Comparison of ENCODE assay signal across 10 cellular contexts in the genomic region with DNA sequence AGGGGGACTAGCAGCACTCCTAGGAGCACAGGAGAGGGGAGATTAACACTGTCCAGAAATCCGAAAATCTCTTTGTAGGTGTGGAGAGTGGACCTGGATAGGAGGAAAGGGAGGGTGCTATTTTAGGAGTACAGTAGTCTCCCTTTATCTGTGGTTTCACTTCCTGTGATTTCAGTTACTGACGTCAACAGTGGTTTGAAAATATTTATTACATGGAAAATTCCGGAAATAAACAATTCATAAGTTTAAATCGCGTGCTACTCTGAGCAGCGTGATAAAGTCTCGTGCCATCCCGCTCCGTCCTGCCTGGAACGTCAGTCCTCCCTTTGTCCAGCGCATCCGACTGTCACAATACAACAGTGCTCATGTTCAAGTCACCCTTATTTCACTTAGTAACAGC. TPM values are rescaled to one million over a fixed set of nuclear protein-coding genes. Genes with fewer than 3 reads are reported as not detected.
A peak's percentile ranks its signal among the peaks of the same experiment; 100 is the strongest.
DNase-seq lines count a peak whose midpoint lies in the region; ATAC-seq, FAIRE-seq and TF ChIP-seq lines count a peak whose summit lies in the region.
"Had no signal": no experiment of that assay in that cellular context is flagged by ENCODE, and none has a peak within 500 bp of the region (broad histone marks: within the 10 kb centered on the region; RNA-seq: fewer than 3 reads in every experiment).

No MANE protein-coding gene starts in this region.

- no peaks in the 10 kb centered on the region for H3K79me1 ChIP-seq in mesenchymal stem cell (replicated peaks; ENCODE audit: low read length, poor library complexity, severe bottlenecking)

- peak overlapping the region in 1 of 2 experiments; percentile 91 for H2BK12ac ChIP-seq in mesenchymal stem cell (ENCODE audit: low read length in 2 of 2)

- no peak overlapping the region for H3K27ac ChIP-seq in CD4-positive, CD25-positive, alpha-beta regulatory T cell (ENCODE audit: insufficient read depth, low read length, poor library complexity, severe bottlenecking)
- H3K27ac ChIP-seq in astrocyte (ENCODE audit: low read depth, low read length) (no peak overlapping the region), mesenchymal stem cell (ENCODE audit: low read length, poor library complexity, severe bottlenecking) (no peak overlapping the region)
- H3K27ac ChIP-seq: prostate gland had no signal

- H3K9ac ChIP-seq in astrocyte (ENCODE audit: low read length) (no peak overlapping the region), mesenchymal stem cell (ENCODE audit: low read length) (peak overlapping the region; percentile 41)

- H3K36me3 ChIP-seq in CD4-positive, CD25-positive, alpha-beta regulatory T cell (ENCODE audit: control insufficient read depth, insufficient read depth, low read length), result no peaks in the 10 kb centered on the region
- H3K36me3 ChIP-seq in astrocyte (ENCODE audit: insufficient read depth, low read length), result no peaks in the 10 kb centered on the region
- H3K36me3 ChIP-seq in mesenchymal stem cell (ENCODE audit: control insufficient read depth in 1 of 2, insufficient read depth in 2 of 2, low read depth in 1 of 2, low read length in 2 of 2), result no peaks in the 10 kb centered on the region
- H3K36me3 ChIP-seq: prostate gland had no signal

- WGBS in mesenchymal stem cell, result 85% methylated on average over 12 of the region's 12 CpGs

- no peak overlapping the region for H3K14ac ChIP-seq in mesenchymal stem cell (ENCODE audit: low read length in 2 of 2)

- TF ChIP-seq CTCF in astrocyte (IDR thresholded peaks at IDR 0.05; ENCODE audit: insufficient read depth, low read depth, low read length), result no peak

- peaks cover 17% of the 10 kb centered on the region for H3K36me3 Mint-ChIP-seq in CD4-positive, CD25-positive, alpha-beta regulatory T cell
- H3K36me3 Mint-ChIP-seq in astrocyte (ENCODE audit: low read depth, unreplicated experiment), result no peaks in the 10 kb centered on the region

- H3K79me2 ChIP-seq in astrocyte (ENCODE audit: insufficient read depth, low read length), result no peaks in the 10 kb centered on the region

- peak overlapping the region in 1 of 4 donors; percentile 11 for H3K4me3 Mint-ChIP-seq in CD4-positive, CD25-positive, alpha-beta regulatory T cell
- H3K4me3 Mint-ChIP-seq in astrocyte (ENCODE audit: unreplicated experiment), result no peak overlapping the region
- H3K4me3 Mint-ChIP-seq: activated naive CD8-positive, alpha-beta T cell treated with anti-CD3 and anti-CD28 coated beads, Interleukin-2, amount 10 ng/mL, durations not matched to agents 7 days and 5 days had no signal

- no peaks in the 10 kb centered on the region for H3K4me1 ChIP-seq in CD4-positive, CD25-positive, alpha-beta regulatory T cell (ENCODE audit: control insufficient read depth, insufficient read depth, low read length, poor library complexity, severe bottlenecking)
- peaks cover 5% of the 10 kb centered on the region for H3K4me1 ChIP-seq in astrocyte (ENCODE audit: insufficient read depth, low read length)
- no peaks in the 10 kb centered on the region for H3K4me1 ChIP-seq in mesenchymal stem cell (ENCODE audit: control insufficient read depth, insufficient read depth, low read depth, low read length)
- H3K4me1 ChIP-seq: prostate gland had no signal

- H2BK5ac ChIP-seq in mesenchymal stem cell (ENCODE audit: low read depth, low read length, poor library complexity, severe bottlenecking), result no peak overlapping the region

- no peak for FAIRE-seq in astrocyte (lab: Jason Lieb, UNC)

- H2BK15ac ChIP-seq in mesenchymal stem cell (ENCODE audit: low read depth, poor library complexity, severe bottlenecking), result no peak overlapping the region

- peak overlapping the region; percentile 3 to 88 for H3K18ac ChIP-seq in mesenchymal stem cell (ENCODE audit: low read depth in 1 of 2, low read length in 2 of 2)

- no peak overlapping the region for H2BK120ac ChIP-seq in mesenchymal stem cell (ENCODE audit: low read depth, low read length)

- H4K91ac ChIP-seq in mesenchymal stem cell (ENCODE audit: low read length), result peak overlapping the region; percentile 77

- peaks cover 3 to 20% (median 13%) of the 10 kb centered on the region in 4 donors for H3K4me1 Mint-ChIP-seq in CD4-positive, CD25-positive, alpha-beta regulatory T cell
- H3K4me1 Mint-ChIP-seq in astrocyte (ENCODE audit: low read depth, unreplicated experiment), result peaks cover 18% of the 10 kb centered on the region

- no peak for ATAC-seq in CD4-positive, CD25-positive, alpha-beta regulatory T cell (ENCODE audit: low read depth in 2 of 2)
- ATAC-seq in GM21381 (IDR thresholded peaks at IDR 0.05; ENCODE audit: unreplicated experiment), result no peak

- H3K9me3 ChIP-seq in CD4-positive, CD25-positive, alpha-beta regulatory T cell (ENCODE audit: control insufficient read depth in 2 of 2, low read length in 2 of 2), result no peaks in the 10 kb centered on the region
- no peaks in the 10 kb centered on the region for H3K9me3 ChIP-seq in astrocyte (ENCODE audit: insufficient read depth, low read depth, low read length)
- H3K9me3 ChIP-seq in mesenchymal stem cell (ENCODE audit: control insufficient read depth, low read length), result no peaks in the 10 kb centered on the region
- H3K9me3 ChIP-seq: prostate gland had no signal

- no peak overlapping the region for H3K23ac ChIP-seq in mesenchymal stem cell (ENCODE audit: low read length in 2 of 2)

- no peaks in the 10 kb centered on the region for H3K27me3 ChIP-seq in CD4-positive, CD25-positive, alpha-beta regulatory T cell (ENCODE audit: control insufficient read depth, insufficient read depth, low read length)
- no peaks in the 10 kb centered on the region for H3K27me3 ChIP-seq in astrocyte (ENCODE audit: insufficient read depth, low read length)
- peaks cover 0 to 15% of the 10 kb centered on the region in 2 experiments for H3K27me3 ChIP-seq in mesenchymal stem cell (ENCODE audit: control insufficient read depth in 1 of 2, insufficient read depth in 1 of 2, low read length in 2 of 2)

- H2AK5ac ChIP-seq in mesenchymal stem cell (ENCODE audit: low read length, severe bottlenecking), result no peak overlapping the region

- H4K8ac ChIP-seq in mesenchymal stem cell (ENCODE audit: low read length), result peak overlapping the region; percentile 41

- peaks cover 5% of the 10 kb centered on the region for H3K27me3 Mint-ChIP-seq in CD4-positive, CD25-positive, alpha-beta regulatory T cell
- peaks cover 3% of the 10 kb centered on the region for H3K27me3 Mint-ChIP-seq in astrocyte (ENCODE audit: low read depth, unreplicated experiment)
- H3K27me3 Mint-ChIP-seq: activated naive CD8-positive, alpha-beta T cell treated with anti-CD3 and anti-CD28 coated beads, Interleukin-2, amount 10 ng/mL, durations not matched to agents 7 days and 5 days had no signal

- no peak for DNase-seq in CD4-positive, CD25-positive, alpha-beta regulatory T cell
- peak; percentile 61 for DNase-seq in LHCN-M2 (ENCODE audit: low read depth)
- peak; percentile 76 for DNase-seq in astrocyte (ENCODE audit: low read depth)
- peak; percentile 93 for DNase-seq in mesenchymal stem cell
- no peak for DNase-seq in DMS153 treated with DMSO at 0.1 percent for 48 hours (lab: John Stamatoyannopoulos, UW; ENCODE audit: unreplicated experiment)
- no peak for DNase-seq in DMS153 (lab: John Stamatoyannopoulos, UW)
- DNase-seq in NCI-H524 (lab: John Stamatoyannopoulos, UW), result no peak
- DNase-seq: activated naive CD8-positive, alpha-beta T cell treated with anti-CD3 and anti-CD28 coated beads, Interleukin-2, amount 10 ng/mL, durations not matched to agents 7 days and 5 days had no signal

- H2AFZ ChIP-seq in astrocyte (ENCODE audit: low read depth, low read length), result no peak overlapping the region
- H2AFZ ChIP-seq in mesenchymal stem cell (ENCODE audit: low read depth, low read length), result no peak overlapping the region

- H3K4ac ChIP-seq in mesenchymal stem cell (ENCODE audit: low read depth in 1 of 2, low read length in 2 of 2), result peak overlapping the region in 1 of 2 experiments; percentile 60

- H3K4me2 ChIP-seq in astrocyte (ENCODE audit: low read length) (peak overlapping the region; percentile 52), mesenchymal stem cell (ENCODE audit: low read length, poor library complexity, severe bottlenecking) (no peak overlapping the region)

- peak overlapping the region in 1 of 3 donors; percentile 84 for H3K27ac Mint-ChIP-seq in CD4-positive, CD25-positive, alpha-beta regulatory T cell
- no peak overlapping the region for H3K27ac Mint-ChIP-seq in astrocyte (ENCODE audit: unreplicated experiment)
- H3K27ac Mint-ChIP-seq: activated naive CD8-positive, alpha-beta T cell treated with anti-CD3 and anti-CD28 coated beads, Interleukin-2, amount 10 ng/mL, durations not matched to agents 7 days and 5 days had no signal

- H3K4me3 ChIP-seq in CD4-positive, CD25-positive, alpha-beta regulatory T cell (ENCODE audit: low read depth, low read length), result peak overlapping the region; percentile 6
- H3K4me3 ChIP-seq in astrocyte (ENCODE audit: insufficient read depth, low read depth, low read length) (no peak overlapping the region), mesenchymal stem cell (ENCODE audit: insufficient read depth in 1 of 2, low read depth in 1 of 2, low read length in 2 of 2) (no peak overlapping the region)
- H3K4me3 ChIP-seq: prostate gland had no signal

- no peaks in the 10 kb centered on the region for H3K9me3 Mint-ChIP-seq in CD4-positive, CD25-positive, alpha-beta regulatory T cell
- H3K9me3 Mint-ChIP-seq in astrocyte (ENCODE audit: unreplicated experiment), result peaks cover 2% of the 10 kb centered on the region

- H4K20me1 ChIP-seq in astrocyte (ENCODE audit: insufficient read depth, low read length), result no peaks in the 10 kb centered on the region

RNA-seq across cellular contexts. Expression of a gene that starts 6.6 kb away (rescaled TPM):
- not detected for total RNA-seq in CD4-positive, CD25-positive, alpha-beta regulatory T cell
- 10 to 100 TPM; 25.0 to 36.3 (median 29.6) TPM for polyA plus RNA-seq in CD4-positive, CD25-positive, alpha-beta regulatory T cell
- 0.17 TPM in 1 of 2 replicates, not detected in the other for total RNA-seq in LHCN-M2 (2014; rRNA removed)
- 0.04 TPM for polyA plus RNA-seq in LHCN-M2 (2012)
- not detected in 2 replicates for total RNA-seq in astrocyte
- 1.2 TPM for polyA plus RNA-seq in mesenchymal stem cell (2013, experiment 1 of 2)
- 1.5 TPM for polyA plus RNA-seq in mesenchymal stem cell (2013, experiment 2 of 2)
- total RNA-seq: activated naive CD8-positive, alpha-beta T cell treated with anti-CD3 and anti-CD28 coated beads, Interleukin-2, amount 10 ng/mL, durations not matched to agents 7 days and 5 days; prostate gland had no signal

RNA-seq across cellular contexts. Expression of a gene that starts 25.3 kb away (rescaled TPM):
- total RNA-seq in CD4-positive, CD25-positive, alpha-beta regulatory T cell, result not detected
- not detected for polyA plus RNA-seq in CD4-positive, CD25-positive, alpha-beta regulatory T cell
- total RNA-seq in LHCN-M2 (2014; rRNA removed) (not detected in 2 replicates), astrocyte (not detected in 2 replicates)
- polyA plus RNA-seq in LHCN-M2 (2012), result not detected
- polyA plus RNA-seq in mesenchymal stem cell (2013, experiment 1 of 2), result not detected
- polyA plus RNA-seq in mesenchymal stem cell (2013, experiment 2 of 2), result not detected
- total RNA-seq: activated naive CD8-positive, alpha-beta T cell treated with anti-CD3 and anti-CD28 coated beads, Interleukin-2, amount 10 ng/mL, durations not matched to agents 7 days and 5 days; prostate gland had no signal

RNA-seq across cellular contexts. Expression of a gene that starts 31.1 kb away (rescaled TPM):
- 393 TPM for total RNA-seq in CD4-positive, CD25-positive, alpha-beta regulatory T cell
- 100 to 1,000 TPM; 888 to 986 (median 949) TPM for polyA plus RNA-seq in CD4-positive, CD25-positive, alpha-beta regulatory T cell
- total RNA-seq in LHCN-M2 (2014; rRNA removed) (not detected in 2 replicates), astrocyte (0.55 and 0.73 TPM in 2 replicates)
- 0.16 TPM for polyA plus RNA-seq in LHCN-M2 (2012)
- polyA plus RNA-seq in mesenchymal stem cell (2013, experiment 1 of 2), result 3.9 TPM
- polyA plus RNA-seq in mesenchymal stem cell (2013, experiment 2 of 2), result 3.5 TPM

RNA-seq across cellular contexts. Expression of a gene that starts 55.6 kb away (rescaled TPM):
- total RNA-seq in CD4-positive, CD25-positive, alpha-beta regulatory T cell, result not detected
- not detected for polyA plus RNA-seq in CD4-positive, CD25-positive, alpha-beta regulatory T cell
- not detected in 2 replicates for total RNA-seq in LHCN-M2 (2014; rRNA removed)
- not detected for polyA plus RNA-seq in LHCN-M2 (2012)
- total RNA-seq in astrocyte, result not detected in 2 replicates
- polyA plus RNA-seq in mesenchymal stem cell (2013, experiment 1 of 2), result not detected
- not detected for polyA plus RNA-seq in mesenchymal stem cell (2013, experiment 2 of 2)
- total RNA-seq: activated naive CD8-positive, alpha-beta T cell treated with anti-CD3 and anti-CD28 coated beads, Interleukin-2, amount 10 ng/mL, durations not matched to agents 7 days and 5 days had no signal

Comparison
In these comparisons a context has a peak if more than half of its experiments do, and no peak if none do; other contexts are left out.
1. DNase-seq: peak in LHCN-M2 (single experiment), astrocyte (single experiment) and mesenchymal stem cell (single experiment); none in CD4-positive, CD25-positive, alpha-beta regulatory T cell (0 of 3), DMS153 treated with DMSO at 0.1 percent for 48 hours (single experiment), DMS153 (single experiment) and NCI-H524 (0 of 2).
2. RNA of a gene that starts 31.1 kb away (total RNA-seq): 393 TPM in CD4-positive, CD25-positive, alpha-beta regulatory T cell (single experiment); 0.55 to 0.73 TPM in astrocyte and not detected in LHCN-M2; every median in the first group is over 100 times any median in the second.